1 cellular context compared by ENCODE assay signal in the genomic region with DNA sequence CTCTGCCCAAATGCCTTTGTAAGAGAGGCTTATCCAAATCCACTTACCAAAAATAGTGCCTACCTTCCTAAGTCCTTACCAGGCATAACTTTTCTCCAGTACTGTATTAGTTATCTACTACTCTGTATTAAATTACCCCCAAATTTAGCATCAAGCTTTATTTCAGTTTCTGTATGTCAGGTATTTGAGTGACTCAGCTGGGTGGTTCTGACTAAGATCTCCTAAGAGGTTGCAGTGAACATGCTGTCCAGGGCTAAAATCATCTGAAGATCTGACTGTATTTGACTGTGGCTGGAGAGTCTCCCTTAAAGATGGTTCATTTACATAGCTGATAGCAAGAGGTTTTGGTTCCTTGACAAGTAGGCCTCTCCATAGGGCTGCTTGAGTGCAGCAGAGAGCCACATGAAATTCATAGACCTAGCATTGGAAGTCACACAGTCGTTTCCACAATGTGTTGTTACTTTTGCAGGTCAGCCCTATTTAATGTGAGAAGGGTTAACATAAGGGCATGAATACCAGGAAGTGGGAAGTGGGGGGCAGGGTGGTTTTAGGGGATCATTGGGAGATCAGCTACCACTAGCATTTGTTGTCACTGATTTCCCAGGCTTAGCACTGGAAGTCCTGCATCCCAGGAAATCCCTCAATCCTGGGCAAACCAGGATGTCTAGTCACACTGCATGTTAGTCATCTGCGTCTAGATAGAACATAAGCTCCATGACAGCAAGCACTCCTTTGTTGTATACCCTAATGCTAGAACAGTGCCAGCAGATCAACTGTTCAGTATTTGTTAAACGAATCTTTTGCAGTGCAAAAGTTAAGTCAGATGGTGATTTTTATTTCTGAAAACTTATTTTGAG.
TF ChIP-seq lines count a peak whose summit lies in the region.

No MANE protein-coding gene starts in this region.

TF ChIP-seq in HepG2, 621 proteins besides CTCF, POLR2A, EP300 and RAD21:
- TF ChIP-seq, protein P1, sequence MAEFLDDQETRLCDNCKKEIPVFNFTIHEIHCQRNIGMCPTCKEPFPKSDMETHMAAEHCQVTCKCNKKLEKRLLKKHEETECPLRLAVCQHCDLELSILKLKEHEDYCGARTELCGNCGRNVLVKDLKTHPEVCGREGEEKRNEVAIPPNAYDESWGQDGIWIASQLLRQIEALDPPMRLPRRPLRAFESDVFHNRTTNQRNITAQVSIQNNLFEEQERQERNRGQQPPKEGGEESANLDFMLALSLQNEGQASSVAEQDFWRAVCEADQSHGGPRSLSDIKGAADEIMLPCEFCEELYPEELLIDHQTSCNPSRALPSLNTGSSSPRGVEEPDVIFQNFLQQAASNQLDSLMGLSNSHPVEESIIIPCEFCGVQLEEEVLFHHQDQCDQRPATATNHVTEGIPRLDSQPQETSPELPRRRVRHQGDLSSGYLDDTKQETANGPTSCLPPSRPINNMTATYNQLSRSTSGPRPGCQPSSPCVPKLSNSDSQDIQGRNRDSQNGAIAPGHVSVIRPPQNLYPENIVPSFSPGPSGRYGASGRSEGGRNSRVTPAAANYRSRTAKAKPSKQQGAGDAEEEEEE (CRISPR knock-in tag; IDR thresholded peaks at IDR 0.05; ENCODE audit: borderline replicate concordance) = no peak
- TF ChIP-seq ZNF841 (CRISPR knock-in tag; IDR thresholded peaks at IDR 0.05; ENCODE audit: borderline replicate concordance) (no peak), KDM5A (IDR thresholded peaks at IDR 0.05; ENCODE audit: borderline replicate concordance, low read length) (no peak), RFX1 (IDR thresholded peaks at IDR 0.05) (no peak), ZNF12 (CRISPR knock-in tag; IDR thresholded peaks at IDR 0.05) (0 out of 2 replicates have a peak, but pooled peaks have one; percentile 46), CC2D1A (CRISPR knock-in tag; IDR thresholded peaks at IDR 0.05) (no peak)
- TF ChIP-seq, protein P2, sequence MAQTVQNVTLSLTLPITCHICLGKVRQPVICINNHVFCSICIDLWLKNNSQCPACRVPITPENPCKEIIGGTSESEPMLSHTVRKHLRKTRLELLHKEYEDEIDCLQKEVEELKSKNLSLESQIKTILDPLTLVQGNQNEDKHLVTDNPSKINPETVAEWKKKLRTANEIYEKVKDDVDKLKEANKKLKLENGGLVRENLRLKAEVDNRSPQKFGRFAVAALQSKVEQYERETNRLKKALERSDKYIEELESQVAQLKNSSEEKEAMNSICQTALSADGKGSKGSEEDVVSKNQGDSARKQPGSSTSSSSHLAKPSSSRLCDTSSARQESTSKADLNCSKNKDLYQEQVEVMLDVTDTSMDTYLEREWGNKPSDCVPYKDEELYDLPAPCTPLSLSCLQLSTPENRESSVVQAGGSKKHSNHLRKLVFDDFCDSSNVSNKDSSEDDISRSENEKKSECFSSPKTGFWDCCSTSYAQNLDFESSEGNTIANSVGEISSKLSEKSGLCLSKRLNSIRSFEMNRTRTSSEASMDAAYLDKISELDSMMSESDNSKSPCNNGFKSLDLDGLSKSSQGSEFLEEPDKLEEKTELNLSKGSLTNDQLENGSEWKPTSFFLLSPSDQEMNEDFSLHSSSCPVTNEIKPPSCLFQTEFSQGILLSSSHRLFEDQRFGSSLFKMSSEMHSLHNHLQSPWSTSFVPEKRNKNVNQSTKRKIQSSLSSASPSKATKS (CRISPR knock-in tag; IDR thresholded peaks at IDR 0.05) = no peak
